1 cellular context compared by ENCODE assay signal in the genomic region with DNA sequence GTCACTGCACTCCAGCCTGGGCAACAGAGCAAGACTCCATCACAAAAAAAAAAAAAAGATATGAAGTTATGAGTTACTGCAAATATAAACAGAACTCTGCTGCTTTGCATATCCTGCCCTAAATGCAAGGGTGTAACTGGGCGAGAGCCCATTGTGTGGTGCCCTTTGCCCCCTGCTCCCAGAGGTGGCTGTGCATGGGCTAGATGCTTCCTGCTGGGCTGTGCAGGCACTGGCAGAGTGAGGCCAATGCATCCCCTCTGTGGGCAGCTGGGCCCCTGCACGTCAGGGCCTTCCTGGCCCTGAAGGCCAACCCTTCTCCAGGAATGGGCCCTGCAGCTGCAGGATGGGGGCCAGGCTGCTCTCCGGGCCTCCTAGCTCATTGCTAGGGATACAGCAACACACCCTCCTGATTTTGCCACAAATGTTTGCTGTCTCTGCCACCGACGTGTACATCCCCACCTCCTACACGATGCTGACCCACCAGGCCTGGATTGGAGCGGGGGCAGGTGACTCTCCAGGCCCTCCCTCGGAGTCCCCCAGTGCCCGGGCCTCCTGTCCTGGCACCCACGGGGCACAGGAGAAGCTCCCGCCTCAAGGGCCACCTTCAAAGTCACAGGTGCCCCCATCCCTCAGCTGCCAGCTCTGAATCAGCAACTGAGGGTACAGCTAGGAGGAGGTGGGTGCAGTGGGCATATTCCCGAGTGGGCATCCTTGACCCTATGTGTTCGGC.
TF ChIP-seq lines count a peak whose summit lies in the region.

No MANE protein-coding gene starts in this region.

TF ChIP-seq in liver, 16 proteins besides CTCF, POLR2A, EP300 and RAD21 (continued from another document):
- TF ChIP-seq, protein P1, sequence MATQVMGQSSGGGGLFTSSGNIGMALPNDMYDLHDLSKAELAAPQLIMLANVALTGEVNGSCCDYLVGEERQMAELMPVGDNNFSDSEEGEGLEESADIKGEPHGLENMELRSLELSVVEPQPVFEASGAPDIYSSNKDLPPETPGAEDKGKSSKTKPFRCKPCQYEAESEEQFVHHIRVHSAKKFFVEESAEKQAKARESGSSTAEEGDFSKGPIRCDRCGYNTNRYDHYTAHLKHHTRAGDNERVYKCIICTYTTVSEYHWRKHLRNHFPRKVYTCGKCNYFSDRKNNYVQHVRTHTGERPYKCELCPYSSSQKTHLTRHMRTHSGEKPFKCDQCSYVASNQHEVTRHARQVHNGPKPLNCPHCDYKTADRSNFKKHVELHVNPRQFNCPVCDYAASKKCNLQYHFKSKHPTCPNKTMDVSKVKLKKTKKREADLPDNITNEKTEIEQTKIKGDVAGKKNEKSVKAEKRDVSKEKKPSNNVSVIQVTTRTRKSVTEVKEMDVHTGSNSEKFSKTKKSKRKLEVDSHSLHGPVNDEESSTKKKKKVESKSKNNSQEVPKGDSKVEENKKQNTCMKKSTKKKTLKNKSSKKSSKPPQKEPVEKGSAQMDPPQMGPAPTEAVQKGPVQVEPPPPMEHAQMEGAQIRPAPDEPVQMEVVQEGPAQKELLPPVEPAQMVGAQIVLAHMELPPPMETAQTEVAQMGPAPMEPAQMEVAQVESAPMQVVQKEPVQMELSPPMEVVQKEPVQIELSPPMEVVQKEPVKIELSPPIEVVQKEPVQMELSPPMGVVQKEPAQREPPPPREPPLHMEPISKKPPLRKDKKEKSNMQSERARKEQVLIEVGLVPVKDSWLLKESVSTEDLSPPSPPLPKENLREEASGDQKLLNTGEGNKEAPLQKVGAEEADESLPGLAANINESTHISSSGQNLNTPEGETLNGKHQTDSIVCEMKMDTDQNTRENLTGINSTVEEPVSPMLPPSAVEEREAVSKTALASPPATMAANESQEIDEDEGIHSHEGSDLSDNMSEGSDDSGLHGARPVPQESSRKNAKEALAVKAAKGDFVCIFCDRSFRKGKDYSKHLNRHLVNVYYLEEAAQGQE (IDR thresholded peaks at IDR 0.05) = no peak
- TF ChIP-seq GABPA (IDR thresholded peaks at IDR 0.05 in 1 of 2, conservative IDR thresholded peaks at IDR 0.05 in 1 of 2) (no peak), HNF4G (IDR thresholded peaks at IDR 0.05) (no peak)
TF ChIP-seq in liver: peak in this region for 1.
